ENCODE assay signal across 2 cellular contexts in genomic region chr12:102255687-102256086, GRCh38. TPM values are rescaled to one million over a fixed set of nuclear protein-coding genes. Genes with fewer than 3 reads are reported as not detected.
"Had no signal": no experiment of that assay in that cellular context is flagged by ENCODE, and none has a peak within 500 bp of the region (broad histone marks: within the 10 kb centered on the region; RNA-seq: fewer than 3 reads in every experiment).

No MANE protein-coding gene starts in this region.

RNA-seq across cellular contexts. Expression of gene PMCH, which starts 58.1 kb away (rescaled TPM):
- total RNA-seq: G401, GM12878 had no signal
